32 cellular contexts compared by ENCODE assay signal in genomic region chr3:146839727-146840126, GRCh38.
"Had no signal": no experiment of that assay in that cellular context is flagged by ENCODE, and none has a peak within 500 bp of the region (broad histone marks: within the 10 kb centered on the region; RNA-seq: fewer than 3 reads in every experiment).

No MANE protein-coding gene starts in this region.

- H3K27me3 Mint-ChIP-seq: activated CD4-positive, alpha-beta memory T cell treated with anti-CD3 and anti-CD28 coated beads for 36 hours; activated CD4-positive, alpha-beta T cell treated with anti-CD3 and anti-CD28 coated beads for 36 hours; activated CD4-positive, alpha-beta T cell treated with anti-CD3 and anti-CD28 coated beads, Interleukin-2, amount 10 ng/mL, durations not matched to agents 24 days and 14 days; activated CD8-positive, alpha-beta memory T cell treated with anti-CD3 and anti-CD28 coated beads, Interleukin-2, amount 10 ng/mL, durations not matched to agents 7 days and 5 days; activated naive CD4-positive, alpha-beta T cell treated with anti-CD3 and anti-CD28 coated beads, Interleukin-2, amount 10 ng/mL, durations not matched to agents 7 days and 5 days; central memory CD8-positive, alpha-beta T cell; dendritic cell treated with granulocyte-macrophage colony-stimulating factor and Interleukin-4, amounts not matched to agents 40 ng/mL and 50 ng/mL, for 4 days; T-helper 17 cell had no signal

- H3K4me1 Mint-ChIP-seq: activated CD4-positive, alpha-beta T cell treated with anti-CD3 and anti-CD28 coated beads for 36 hours; activated CD4-positive, alpha-beta T cell treated with anti-CD3 and anti-CD28 coated beads, Interleukin-2, amount 10 ng/mL, durations not matched to agents 24 days and 14 days; activated CD8-positive, alpha-beta memory T cell treated with anti-CD3 and anti-CD28 coated beads, Interleukin-2, amount 10 ng/mL, durations not matched to agents 7 days and 5 days; activated naive CD4-positive, alpha-beta T cell treated with anti-CD3 and anti-CD28 coated beads, Interleukin-2, amount 10 ng/mL, durations not matched to agents 7 days and 5 days; central memory CD8-positive, alpha-beta T cell; endodermal cell; T-helper 17 cell had no signal

- H3K4me3 ChIP-seq: coronary artery, dorsolateral prefrontal cortex, gastrocnemius medialis, heart left ventricle had no signal

- H3K9me3 ChIP-seq: gastrocnemius medialis, heart left ventricle had no signal

- H3K4me1 ChIP-seq: foreskin keratinocyte, gastrocnemius medialis, heart left ventricle had no signal

- H3K36me3 ChIP-seq: brain microvascular endothelial cell, gastrocnemius medialis, heart left ventricle had no signal

- DNase-seq: activated CD4-positive, alpha-beta memory T cell treated with anti-CD3 and anti-CD28 coated beads for 36 hours; activated CD4-positive, alpha-beta T cell treated with anti-CD3 and anti-CD28 coated beads for 36 hours; activated CD4-positive, alpha-beta T cell treated with anti-CD3 and anti-CD28 coated beads, Interleukin-2, amount 10 ng/mL, durations not matched to agents 24 days and 14 days; activated CD4-positive, CD25-positive, alpha-beta regulatory T cell; activated CD4-positive, CD25-positive, alpha-beta regulatory T cell treated with anti-CD3 and anti-CD28 coated beads, Interleukin-2, amount 50 U/mL, for 72 hours; activated CD8-positive, alpha-beta memory T cell treated with anti-CD3 and anti-CD28 coated beads, Interleukin-2, amount 10 ng/mL, durations not matched to agents 7 days and 5 days; activated CD8-positive, alpha-beta memory T cell treated with anti-CD3 and anti-CD28 coated beads, Interleukin-2, amount 50 U/mL, for 4 hours; activated CD8-positive, alpha-beta T cell treated with anti-CD3 and anti-CD28 coated beads, Interleukin-2, amount 10 ng/mL, durations not matched to agents 7 days and 5 days; activated gamma-delta T cell; activated naive CD4-positive, alpha-beta T cell; activated naive CD4-positive, alpha-beta T cell treated with anti-CD3 and anti-CD28 coated beads, Interleukin-2, amount 10 ng/mL, durations not matched to agents 7 days and 5 days; activated T-cell treated with anti-CD3 and anti-CD28 coated beads, Interleukin-2, amount 50 U/mL, for 1 hour; activated T-cell treated with anti-CD3 and anti-CD28 coated beads, Interleukin-2, amount 50 U/mL, for 48 hours; amniotic stem cell; anterior cingulate cortex; brain microvascular endothelial cell; dorsolateral prefrontal cortex; effector memory CD4-positive, alpha-beta T cell; endodermal cell; foreskin keratinocyte; gastrocnemius medialis; glutamatergic neuron; heart left ventricle; T-helper 1 cell; T-helper 17 cell; T1000 had no signal

- H3K36me3 Mint-ChIP-seq: activated CD4-positive, alpha-beta memory T cell treated with anti-CD3 and anti-CD28 coated beads for 36 hours; activated CD8-positive, alpha-beta memory T cell treated with anti-CD3 and anti-CD28 coated beads, Interleukin-2, amount 10 ng/mL, durations not matched to agents 7 days and 5 days; activated naive CD4-positive, alpha-beta T cell treated with anti-CD3 and anti-CD28 coated beads, Interleukin-2, amount 10 ng/mL, durations not matched to agents 7 days and 5 days; activated naive CD4-positive, alpha-beta T cell treated with anti-CD3 and anti-CD28 coated beads, Interleukin-2, amount 50 U/mL, for 72 hours had no signal

- H3K4me3 Mint-ChIP-seq: activated CD4-positive, alpha-beta memory T cell treated with anti-CD3 and anti-CD28 coated beads for 36 hours; activated CD4-positive, alpha-beta T cell treated with anti-CD3 and anti-CD28 coated beads for 36 hours; activated CD4-positive, alpha-beta T cell treated with anti-CD3 and anti-CD28 coated beads, Interleukin-2, amount 10 ng/mL, durations not matched to agents 24 days and 14 days; activated CD8-positive, alpha-beta memory T cell treated with anti-CD3 and anti-CD28 coated beads, Interleukin-2, amount 10 ng/mL, durations not matched to agents 7 days and 5 days; activated CD8-positive, alpha-beta T cell treated with anti-CD3 and anti-CD28 coated beads, Interleukin-2, amount 10 ng/mL, durations not matched to agents 7 days and 5 days; activated naive CD4-positive, alpha-beta T cell treated with anti-CD3 and anti-CD28 coated beads, Interleukin-2, amount 10 ng/mL, durations not matched to agents 7 days and 5 days; central memory CD8-positive, alpha-beta T cell; dendritic cell treated with granulocyte-macrophage colony-stimulating factor and Interleukin-4, amounts not matched to agents 40 ng/mL and 50 ng/mL, for 4 days; endodermal cell; T-helper 17 cell; T-helper 2 cell treated with Interferon-gamma antibody and Interleukin-4, amounts not matched to agents 5 μg/mL and 100 μg/mL, for 36 hours had no signal

- H3K27me3 ChIP-seq: brain microvascular endothelial cell, dorsolateral prefrontal cortex, foreskin keratinocyte, gastrocnemius medialis, heart left ventricle had no signal

- H3K27ac ChIP-seq: brain microvascular endothelial cell, coronary artery, dorsolateral prefrontal cortex, foreskin keratinocyte, gastrocnemius medialis, heart left ventricle had no signal

- H3K27ac Mint-ChIP-seq: activated CD4-positive, alpha-beta memory T cell treated with anti-CD3 and anti-CD28 coated beads for 36 hours; activated CD4-positive, alpha-beta T cell treated with anti-CD3 and anti-CD28 coated beads for 36 hours; activated CD4-positive, alpha-beta T cell treated with anti-CD3 and anti-CD28 coated beads, Interleukin-2, amount 10 ng/mL, durations not matched to agents 24 days and 14 days; activated CD8-positive, alpha-beta memory T cell treated with anti-CD3 and anti-CD28 coated beads, Interleukin-2, amount 10 ng/mL, durations not matched to agents 7 days and 5 days; activated CD8-positive, alpha-beta T cell treated with anti-CD3 and anti-CD28 coated beads, Interleukin-2, amount 10 ng/mL, durations not matched to agents 7 days and 5 days; activated naive CD4-positive, alpha-beta T cell treated with anti-CD3 and anti-CD28 coated beads, Interleukin-2, amount 10 ng/mL, durations not matched to agents 7 days and 5 days; activated naive CD4-positive, alpha-beta T cell treated with anti-CD3 and anti-CD28 coated beads, Interleukin-2, amount 50 U/mL, for 72 hours; dendritic cell treated with granulocyte-macrophage colony-stimulating factor and Interleukin-4, amounts not matched to agents 40 ng/mL and 50 ng/mL, for 4 days; endodermal cell; T-helper 17 cell; T-helper 2 cell treated with Interferon-gamma antibody and Interleukin-4, amounts not matched to agents 5 μg/mL and 100 μg/mL, for 36 hours had no signal

- ATAC-seq: activated CD4-positive, alpha-beta T cell treated with anti-CD3 and anti-CD28 coated beads for 36 hours; activated CD8-positive, alpha-beta memory T cell treated with anti-CD3 and anti-CD28 coated beads, Interleukin-2, amount 10 ng/mL, durations not matched to agents 7 days and 5 days; activated CD8-positive, alpha-beta T cell treated with anti-CD3 and anti-CD28 coated beads, Interleukin-2, amount 10 ng/mL, durations not matched to agents 7 days and 5 days; activated naive CD4-positive, alpha-beta T cell treated with anti-CD3 and anti-CD28 coated beads, Interleukin-2, amount 50 U/mL, for 72 hours; esophagus mucosa; foreskin keratinocyte; gastrocnemius medialis; heart left ventricle; T-helper 17 cell had no signal

- H3K9me3 Mint-ChIP-seq: activated CD4-positive, alpha-beta T cell treated with anti-CD3 and anti-CD28 coated beads, Interleukin-2, amount 10 ng/mL, durations not matched to agents 24 days and 14 days; activated naive CD4-positive, alpha-beta T cell treated with anti-CD3 and anti-CD28 coated beads, Interleukin-2, amount 10 ng/mL, durations not matched to agents 7 days and 5 days; central memory CD8-positive, alpha-beta T cell; dendritic cell treated with granulocyte-macrophage colony-stimulating factor and Interleukin-4, amounts not matched to agents 40 ng/mL and 50 ng/mL, for 4 days; endodermal cell; T-helper 2 cell treated with Interferon-gamma antibody and Interleukin-4, amounts not matched to agents 5 μg/mL and 100 μg/mL, for 36 hours had no signal
